21 cellular contexts compared by ENCODE assay signal in genomic region chr12:108133482-108133881, GRCh38. TPM values are rescaled to one million over a fixed set of nuclear protein-coding genes. Genes with fewer than 3 reads are reported as not detected.
"Had no signal": no experiment of that assay in that cellular context is flagged by ENCODE, and none has a peak within 500 bp of the region (broad histone marks: within the 10 kb centered on the region; RNA-seq: fewer than 3 reads in every experiment).

No MANE protein-coding gene starts in this region.

- H3K4me3 ChIP-seq: esophagus squamous epithelium, lung, pancreas, spleen had no signal

- DNase-seq: activated CD4-positive, alpha-beta T cell treated with anti-CD3 and anti-CD28 coated beads for 36 hours; activated CD8-positive, alpha-beta T cell treated with anti-CD3 and anti-CD28 coated beads, Interleukin-2, amount 10 ng/mL, durations not matched to agents 7 days and 5 days; activated naive CD4-positive, alpha-beta T cell treated with anti-CD3 and anti-CD28 coated beads, Interleukin-2, amount 10 ng/mL, durations not matched to agents 7 days and 5 days; activated naive CD8-positive, alpha-beta T cell treated with anti-CD3 and anti-CD28 coated beads, Interleukin-2, amount 50 U/mL, for 24 hours; activated T-cell treated with anti-CD3 and anti-CD28 coated beads, Interleukin-2, amount 50 U/mL, for 4 hours; brain microvascular endothelial cell; cortex of kidney; effector CD4-positive, alpha-beta T cell; esophagus squamous epithelium; hippocampal formation; left colon; pancreas; spleen; stimulated activated CD4-positive, alpha-beta T cell treated with anti-CD3 and anti-CD28 coated beads, Interleukin-4, amount 100 ng/mL, for 4 hours; stimulated activated naive CD4-positive, alpha-beta T cell had no signal

- H3K9me3 ChIP-seq: esophagus squamous epithelium, neutrophil, pancreas, spleen had no signal

- H3K36me3 ChIP-seq: brain microvascular endothelial cell, esophagus squamous epithelium, neutrophil, pancreas, spleen had no signal

- ATAC-seq: activated CD4-positive, alpha-beta T cell treated with anti-CD3 and anti-CD28 coated beads for 36 hours; activated CD8-positive, alpha-beta T cell treated with anti-CD3 and anti-CD28 coated beads, Interleukin-2, amount 10 ng/mL, durations not matched to agents 7 days and 5 days; activated naive CD8-positive, alpha-beta T cell treated with anti-CD3 and anti-CD28 coated beads, Interleukin-2, amount 50 U/mL, for 24 hours; activated T-cell treated with anti-CD3 and anti-CD28 coated beads, Interleukin-2, amount 50 U/mL, for 4 hours; left colon; natural killer cell treated with Interleukin-12 subunit alpha and Interleukin-12 subunit beta and Interleukin-15 and Interleukin-18, amount 100 ng/mL, for 72 hours; pancreas had no signal

RNA-seq across cellular contexts. Expression of gene WSCD2, which starts 4.4 kb away (rescaled TPM):
- total RNA-seq: activated CD4-positive, alpha-beta T cell treated with anti-CD3 and anti-CD28 coated beads for 36 hours; activated CD8-positive, alpha-beta T cell treated with anti-CD3 and anti-CD28 coated beads, Interleukin-2, amount 10 ng/mL, durations not matched to agents 7 days and 5 days; activated T-cell treated with anti-CD3 and anti-CD28 coated beads, Interleukin-2, amount 50 U/mL, for 4 hours; endothelial cell of umbilical vein; natural killer cell treated with Interleukin-12 subunit alpha and Interleukin-12 subunit beta and Interleukin-15 and Interleukin-18, amount 100 ng/mL, for 72 hours; pulmonary artery endothelial cell; T-helper 2 cell treated with Interferon-gamma antibody and Interleukin-4, amounts not matched to agents 100 ng/mL and 5 ng/mL, for 36 hours had no signal
